Comparison of ENCODE assay signal across 1 cellular context in the genomic region with DNA sequence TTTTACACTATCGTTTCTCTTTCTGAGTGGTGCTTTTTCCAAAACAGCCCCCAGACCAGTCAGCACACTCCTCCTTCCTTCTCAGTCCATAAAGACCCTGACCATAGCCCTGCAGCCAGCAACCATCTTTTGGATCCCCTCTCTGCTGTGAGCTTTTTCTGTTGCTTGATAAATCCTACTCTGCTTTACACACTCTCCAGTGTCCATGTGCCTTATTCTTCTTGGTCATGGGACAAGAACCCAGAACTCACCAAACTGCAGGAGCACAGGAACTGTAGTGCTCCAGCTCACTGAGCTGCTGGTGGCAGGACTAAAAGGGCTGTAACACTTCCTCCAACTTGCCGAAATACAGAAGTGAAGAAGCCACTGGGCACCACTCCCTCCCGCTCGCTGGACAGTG.
TF ChIP-seq lines count a peak whose summit lies in the region.

No MANE protein-coding gene starts in this region.

TF ChIP-seq in HEK293, 187 proteins besides CTCF, POLR2A, EP300 and RAD21:
- TF ChIP-seq HOXC10 (CRISPR knock-in tag; IDR thresholded peaks at IDR 0.05) (no peak), SETDB1 (IDR thresholded peaks at IDR 0.05; ENCODE audit: insufficient read length, low read length) (peak; percentile 88), ZFHX2 (tag by site-specific recombination; conservative IDR thresholded peaks at IDR 0.05) (no peak)
TF ChIP-seq in HEK293: peak in this region for 1.
